27 cellular contexts compared by ENCODE assay signal in genomic region chr7:45684910-45685618, GRCh38.
DNase-seq lines count a peak whose midpoint lies in the region; ATAC-seq and TF ChIP-seq lines count a peak whose summit lies in the region.
"Had no signal": no experiment of that assay in that cellular context is flagged by ENCODE, and none has a peak within 500 bp of the region (broad histone marks: within the 10 kb centered on the region; RNA-seq: fewer than 3 reads in every experiment).

No MANE protein-coding gene starts in this region.

- H3K27ac ChIP-seq in caudate nucleus (ENCODE audit: low read depth, low read length) = no peak overlapping the region
- H3K27ac ChIP-seq: 22Rv1, ascending aorta, cardiac muscle cell, neural progenitor cell, thoracic aorta, vagina had no signal

- no peak overlapping the region for H3K27ac Mint-ChIP-seq in activated CD8-positive, alpha-beta T cell treated with anti-CD3 and anti-CD28 coated beads, Interleukin-2, amount 10 ng/mL, durations not matched to agents 7 days and 5 days
- H3K27ac Mint-ChIP-seq in activated CD8-positive, alpha-beta T cell treated with anti-CD3 and anti-CD28 coated beads for 36 hours = no peak overlapping the region
- H3K27ac Mint-ChIP-seq in WTC11 = no peak overlapping the region
- H3K27ac Mint-ChIP-seq: activated naive CD8-positive, alpha-beta T cell treated with anti-CD3 and anti-CD28 coated beads, Interleukin-2, amount 10 ng/mL, durations not matched to agents 7 days and 5 days; dendritic cell treated with granulocyte-macrophage colony-stimulating factor and Interleukin-4, amounts not matched to agents 40 ng/mL and 50 ng/mL, for 4 days; neural progenitor cell; T-cell had no signal

- DNase-seq in activated CD8-positive, alpha-beta T cell treated with anti-CD3 and anti-CD28 coated beads, Interleukin-2, amount 10 ng/mL, durations not matched to agents 7 days and 5 days = peak; percentile 5
- no peak for DNase-seq in activated CD8-positive, alpha-beta T cell treated with anti-CD3 and anti-CD28 coated beads for 36 hours
- DNase-seq in WTC11 (ENCODE audit: low spot score) = peak; percentile 2
- DNase-seq in islet precursor cell = peak; percentile 50
- peak; percentile 15 for DNase-seq in sciatic nerve (ENCODE audit: low spot score)
- no peak for DNase-seq in KBM-7
- no peak for DNase-seq in caudate nucleus (lab: John Stamatoyannopoulos, UW)
- DNase-seq: activated CD4-positive, alpha-beta T cell treated with anti-CD3 and anti-CD28 coated beads for 1 hour; activated gamma-delta T cell; activated naive CD8-positive, alpha-beta T cell treated with anti-CD3 and anti-CD28 coated beads, Interleukin-2, amount 10 ng/mL, durations not matched to agents 7 days and 5 days; activated T-cell treated with anti-CD3 and anti-CD28 coated beads, Interleukin-2, amount 50 U/mL, for 1 hour; glutamatergic neuron; NCI-H1105 treated with DMSO at 0.1 percent for 48 hours; NCI-H2029; NCI-H774; posterior cingulate gyrus; stimulated activated naive CD4-positive, alpha-beta T cell treated with Interleukin-2 at 50 U/mL for 16 hours; T-cell had no signal

- no peaks in the 10 kb centered on the region for H3K9me3 Mint-ChIP-seq in activated CD8-positive, alpha-beta T cell treated with anti-CD3 and anti-CD28 coated beads, Interleukin-2, amount 10 ng/mL, durations not matched to agents 7 days and 5 days (ENCODE audit: insufficient read depth)
- no peaks in the 10 kb centered on the region for H3K9me3 Mint-ChIP-seq in activated CD8-positive, alpha-beta T cell treated with anti-CD3 and anti-CD28 coated beads for 36 hours
- no peaks in the 10 kb centered on the region for H3K9me3 Mint-ChIP-seq in WTC11
- H3K9me3 Mint-ChIP-seq: activated naive CD8-positive, alpha-beta T cell treated with anti-CD3 and anti-CD28 coated beads, Interleukin-2, amount 10 ng/mL, durations not matched to agents 7 days and 5 days; dendritic cell treated with granulocyte-macrophage colony-stimulating factor and Interleukin-4, amounts not matched to agents 40 ng/mL and 50 ng/mL, for 4 days; IgD-negative memory B cell; neural progenitor cell; T-cell had no signal

- no peaks in the 10 kb centered on the region for H3K27me3 Mint-ChIP-seq in activated CD8-positive, alpha-beta T cell treated with anti-CD3 and anti-CD28 coated beads, Interleukin-2, amount 10 ng/mL, durations not matched to agents 7 days and 5 days (ENCODE audit: low read depth)
- peaks cover 7% of the 10 kb centered on the region for H3K27me3 Mint-ChIP-seq in activated CD8-positive, alpha-beta T cell treated with anti-CD3 and anti-CD28 coated beads for 36 hours
- H3K27me3 Mint-ChIP-seq in WTC11 (ENCODE audit: low read depth) = no peaks in the 10 kb centered on the region
- H3K27me3 Mint-ChIP-seq: activated naive CD8-positive, alpha-beta T cell treated with anti-CD3 and anti-CD28 coated beads, Interleukin-2, amount 10 ng/mL, durations not matched to agents 7 days and 5 days; dendritic cell treated with granulocyte-macrophage colony-stimulating factor and Interleukin-4, amounts not matched to agents 40 ng/mL and 50 ng/mL, for 4 days had no signal

- TF ChIP-seq CTCF in activated CD8-positive, alpha-beta T cell treated with anti-CD3 and anti-CD28 coated beads for 36 hours (IDR thresholded peaks at IDR 0.05) = no peak
- no peak for TF ChIP-seq CTCF in WTC11 (IDR thresholded peaks at IDR 0.05)

- CTCF ChIA-PET in activated CD8-positive, alpha-beta T cell treated with anti-CD3 and anti-CD28 coated beads, Interleukin-2, amount 10 ng/mL, durations not matched to agents 7 days and 5 days (lab: Charles Lee) = no interaction called here
- CTCF ChIA-PET in activated CD8-positive, alpha-beta T cell treated with anti-CD3 and anti-CD28 coated beads for 36 hours (lab: Charles Lee) = no interaction called here
- CTCF ChIA-PET in WTC11 (lab: Charles Lee) = interaction anchor here (0.8 kb wide), 1 partner anchor 22 kb away, joined by 3 read pairs; no protein-coding TSS in a partner anchor

- peaks cover 7% of the 10 kb centered on the region for H3K4me1 Mint-ChIP-seq in activated CD8-positive, alpha-beta T cell treated with anti-CD3 and anti-CD28 coated beads, Interleukin-2, amount 10 ng/mL, durations not matched to agents 7 days and 5 days (ENCODE audit: low read depth)
- H3K4me1 Mint-ChIP-seq in activated CD8-positive, alpha-beta T cell treated with anti-CD3 and anti-CD28 coated beads for 36 hours (ENCODE audit: low read depth) = no peaks in the 10 kb centered on the region
- H3K4me1 Mint-ChIP-seq in WTC11 = 0 out of 2 replicates have a peak, but pooled peaks cover 2% of the 10 kb centered on the region
- H3K4me1 Mint-ChIP-seq: neural progenitor cell, T-cell had no signal

- H3K36me3 Mint-ChIP-seq in activated CD8-positive, alpha-beta T cell treated with anti-CD3 and anti-CD28 coated beads, Interleukin-2, amount 10 ng/mL, durations not matched to agents 7 days and 5 days (ENCODE audit: low read depth) = no peaks in the 10 kb centered on the region
- no peaks in the 10 kb centered on the region for H3K36me3 Mint-ChIP-seq in activated CD8-positive, alpha-beta T cell treated with anti-CD3 and anti-CD28 coated beads for 36 hours (ENCODE audit: low read depth)
- H3K36me3 Mint-ChIP-seq in WTC11 = peaks cover 9% of the 10 kb centered on the region
- H3K36me3 Mint-ChIP-seq: activated naive CD8-positive, alpha-beta T cell treated with anti-CD3 and anti-CD28 coated beads, Interleukin-2, amount 10 ng/mL, durations not matched to agents 7 days and 5 days; IgD-negative memory B cell; T-cell had no signal

- in situ Hi-C loops in KBM-7 (cut with MboI; ENCODE audit: low pct_unique_long_range_greater_than_20kb, low sequenced_read_pairs) = no loop called here

- ATAC-seq in activated CD8-positive, alpha-beta T cell treated with anti-CD3 and anti-CD28 coated beads, Interleukin-2, amount 10 ng/mL, durations not matched to agents 7 days and 5 days = no peak
- no peak for ATAC-seq in activated CD8-positive, alpha-beta T cell treated with anti-CD3 and anti-CD28 coated beads for 36 hours
- ATAC-seq in WTC11 (no peak), sciatic nerve (no peak), HG03097 (IDR thresholded peaks at IDR 0.05; ENCODE audit: low FRiP score, unreplicated experiment) (no peak)

- POLR2A ChIA-PET in activated CD8-positive, alpha-beta T cell treated with anti-CD3 and anti-CD28 coated beads, Interleukin-2, amount 10 ng/mL, durations not matched to agents 7 days and 5 days (lab: Charles Lee) = no interaction called here
- POLR2A ChIA-PET in activated CD8-positive, alpha-beta T cell treated with anti-CD3 and anti-CD28 coated beads for 36 hours (lab: Charles Lee) = no interaction called here
- POLR2A ChIA-PET in WTC11 (lab: Charles Lee) = no interaction called here

- intact Hi-C loops in activated CD8-positive, alpha-beta T cell treated with anti-CD3 and anti-CD28 coated beads for 36 hours (cut with micrococcal nuclease) = no loop called here
- intact Hi-C loops in sciatic nerve (cut with DNase I) = no loop called here

- H3K4me3 Mint-ChIP-seq in activated CD8-positive, alpha-beta T cell treated with anti-CD3 and anti-CD28 coated beads, Interleukin-2, amount 10 ng/mL, durations not matched to agents 7 days and 5 days = no peak overlapping the region
- H3K4me3 Mint-ChIP-seq in activated CD8-positive, alpha-beta T cell treated with anti-CD3 and anti-CD28 coated beads for 36 hours = no peak overlapping the region
- no peak overlapping the region for H3K4me3 Mint-ChIP-seq in WTC11
- H3K4me3 Mint-ChIP-seq: activated naive CD8-positive, alpha-beta T cell treated with anti-CD3 and anti-CD28 coated beads, Interleukin-2, amount 10 ng/mL, durations not matched to agents 7 days and 5 days; dendritic cell treated with granulocyte-macrophage colony-stimulating factor and Interleukin-4, amounts not matched to agents 40 ng/mL and 50 ng/mL, for 4 days; IgD-negative memory B cell; neural progenitor cell; T-cell had no signal

TF ChIP-seq in WTC11, 78 proteins besides CTCF, POLR2A, EP300 and RAD21:
- TF ChIP-seq E2F1 (CRISPR knock-in tag; IDR thresholded peaks at IDR 0.05) = no peak
- TF ChIP-seq ZNF263 (CRISPR knock-in tag; IDR thresholded peaks at IDR 0.05; ENCODE audit: low read depth) = no peak

Comparison
In these comparisons a context has a peak if more than half of its experiments do, and no peak if none do; other contexts are left out.
1. DNase-seq: peak in activated CD8-positive, alpha-beta T cell treated with anti-CD3 and anti-CD28 coated beads, Interleukin-2, amount 10 ng/mL, durations not matched to agents 7 days and 5 days (single experiment), WTC11 (single experiment), islet precursor cell (single experiment) and sciatic nerve (single experiment); none in activated CD8-positive, alpha-beta T cell treated with anti-CD3 and anti-CD28 coated beads for 36 hours (single experiment), KBM-7 (single experiment) and caudate nucleus (0 of 61).